8 cellular contexts compared by ENCODE assay signal in genomic region chr20:45911486-45912343, GRCh38.
DNase-seq lines count a peak whose midpoint lies in the region; ATAC-seq lines count a peak whose summit lies in the region.

PLTP (minus strand) TSS chr20:45912155; CDS start chr20:45911452, 703 bp downstream.

- peak in 2 of 3 experiments; percentile 57 to 72 for DNase-seq in NCI-H1417 (lab: John Stamatoyannopoulos, UW)
- DNase-seq in NCI-H1417 treated with DMSO at 0.1 percent for 48 hours (lab: John Stamatoyannopoulos, UW) = no peak
- peak; percentile 64 for DNase-seq in OCI-M1 (lab: John Stamatoyannopoulos, UW)
- DNase-seq in astrocyte of the hippocampus (ENCODE audit: low read depth, low spot score) = peak; percentile 95
- peak; percentile 66 for DNase-seq in hepatic stellate cell (ENCODE audit: low spot score)
- DNase-seq in posterior cingulate gyrus = peak; percentile 29 to 92 (median 62)
- DNase-seq in T1000 (lab: John Stamatoyannopoulos, UW) = no peak

- no peak for ATAC-seq in GM21737 (IDR thresholded peaks at IDR 0.05; ENCODE audit: unreplicated experiment)

- intact Hi-C loops in posterior cingulate gyrus (cut with DNase I) = no loop called here

Comparison
In these comparisons a context has a peak if more than half of its experiments do, and no peak if none do; other contexts are left out.
1. DNase-seq: peak in NCI-H1417 (2 of 3), OCI-M1 (single experiment), astrocyte of the hippocampus (single experiment), hepatic stellate cell (single experiment) and posterior cingulate gyrus (10 of 10); none in NCI-H1417 treated with DMSO at 0.1 percent for 48 hours (single experiment) and T1000 (single experiment).